ENCODE assay signal across 13 cellular contexts in the genomic region with DNA sequence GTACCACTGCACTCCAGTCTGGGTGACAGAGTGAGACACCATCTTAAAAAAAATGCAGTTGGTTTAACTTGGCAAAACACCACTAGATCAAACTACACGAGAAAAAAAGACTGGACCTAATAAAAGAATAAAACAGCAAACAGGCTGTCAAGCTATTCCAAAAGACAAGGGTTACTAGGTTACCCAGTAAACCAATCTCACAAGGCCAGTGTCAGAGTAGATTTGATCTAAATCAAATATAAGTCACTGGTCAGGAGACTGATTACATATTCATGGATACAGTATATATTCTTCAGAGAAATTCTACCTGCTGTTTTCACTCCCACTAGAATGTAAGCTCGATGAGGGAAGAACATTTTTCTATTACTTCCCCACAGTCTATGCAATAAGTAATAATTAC. TPM values are rescaled to one million over a fixed set of nuclear protein-coding genes. Genes with fewer than 3 reads are reported as not detected.
A peak's percentile ranks its signal among the peaks of the same experiment; 100 is the strongest.
DNase-seq lines count a peak whose midpoint lies in the region; ATAC-seq and TF ChIP-seq lines count a peak whose summit lies in the region.
"Had no signal": no experiment of that assay in that cellular context is flagged by ENCODE, and none has a peak within 500 bp of the region (broad histone marks: within the 10 kb centered on the region; RNA-seq: fewer than 3 reads in every experiment).

No MANE protein-coding gene starts in this region.

- TF ChIP-seq CTCF in OCI-LY7 (conservative IDR thresholded peaks at IDR 0.05; ENCODE audit: low read length) (no peak), endodermal cell (conservative IDR thresholded peaks at IDR 0.05) (no peak), neural progenitor cell (IDR thresholded peaks at IDR 0.05) (no peak)

- 50 to 88% methylated on average over 1 to 2 of the region's 2 CpGs for WGBS in endodermal cell (ENCODE audit: insufficient coverage in 1 of 2, insufficient read length in 1 of 2), 2 experiments

- CTCF ChIA-PET in OCI-LY7 (lab: Charles Lee; ENCODE audit: unreplicated experiment), result no interaction called here

- no peaks in the 10 kb centered on the region for H3K9me3 ChIP-seq in OCI-LY7 (ENCODE audit: low read length)
- H3K9me3 ChIP-seq in endodermal cell (ENCODE audit: control insufficient read depth, low read length), result no peaks in the 10 kb centered on the region
- no peaks in the 10 kb centered on the region for H3K9me3 ChIP-seq in neural progenitor cell (ENCODE audit: low read depth)
- H3K9me3 ChIP-seq: right atrium auricular region, testis had no signal

- H4K20me1 ChIP-seq in OCI-LY7 (ENCODE audit: insufficient read depth, low read length) (peaks cover 16% of the 10 kb centered on the region; the same call in 1 of the 2 replicates), neural progenitor cell (ENCODE audit: low read depth) (no peaks in the 10 kb centered on the region)

- H3K27me3 Mint-ChIP-seq in endodermal cell (ENCODE audit: insufficient read depth) (no peaks in the 10 kb centered on the region), neural progenitor cell (ENCODE audit: insufficient read depth, low read depth) (no peaks in the 10 kb centered on the region)

- H3K79me2 ChIP-seq in OCI-LY7 (ENCODE audit: insufficient read depth, low read depth, low read length) (peaks cover 62% of the 10 kb centered on the region), neural progenitor cell (ENCODE audit: low read depth) (peaks cover 55% of the 10 kb centered on the region)

- peaks cover 45% of the 10 kb centered on the region for H3K36me3 Mint-ChIP-seq in endodermal cell (ENCODE audit: low read depth)
- H3K36me3 Mint-ChIP-seq in neural progenitor cell, result peaks cover 11% of the 10 kb centered on the region

- H3K9me3 Mint-ChIP-seq in endodermal cell (no peaks in the 10 kb centered on the region), neural progenitor cell (no peaks in the 10 kb centered on the region)

- no peaks in the 10 kb centered on the region for H3K9me2 ChIP-seq in OCI-LY7 (ENCODE audit: insufficient read depth, low read length)

- H3F3A ChIP-seq in neural progenitor cell (ENCODE audit: low read depth), result peaks cover 19% of the 10 kb centered on the region

- H3K4me3 Mint-ChIP-seq in endodermal cell, result no peak overlapping the region
- H3K4me3 Mint-ChIP-seq in neural progenitor cell, result peak overlapping the region; percentile 38

- no peak overlapping the region for H2AFZ ChIP-seq in OCI-LY7 (ENCODE audit: low read length)
- H2AFZ ChIP-seq in neural progenitor cell (replicated peaks), result no peak overlapping the region

- ATAC-seq in HG02981 (IDR thresholded peaks at IDR 0.05; ENCODE audit: unreplicated experiment), result no peak

- H3K4me1 Mint-ChIP-seq in endodermal cell (peaks cover 22% of the 10 kb centered on the region), neural progenitor cell (peaks cover 32% of the 10 kb centered on the region)

- peak overlapping the region; percentile 54; the same call in 1 of the 2 replicates for H3K4me2 ChIP-seq in OCI-LY7 (ENCODE audit: low read length)
- H3K4me2 ChIP-seq in neural progenitor cell, result peak overlapping the region; percentile 86

- H3K27me3 ChIP-seq in endodermal cell (ENCODE audit: control insufficient read depth, insufficient read depth, low read length, poor library complexity, severe bottlenecking) (no peaks in the 10 kb centered on the region), neural progenitor cell (no peaks in the 10 kb centered on the region)
- H3K27me3 ChIP-seq: right atrium auricular region, testis had no signal

- H3K4me1 ChIP-seq in OCI-LY7 (ENCODE audit: insufficient read depth, low read length, poor library complexity, severe bottlenecking) (peaks cover 29% of the 10 kb centered on the region), endodermal cell (ENCODE audit: control insufficient read depth, insufficient read depth, low read length) (no peaks in the 10 kb centered on the region), neural progenitor cell (peaks cover 19% of the 10 kb centered on the region)

- BruUV-seq in OCI-LY7 (replicated peaks; lab: Mats Ljungman, UMichigan), result no TSS peak

- POLR2A ChIA-PET in OCI-LY7 (lab: Charles Lee), result interaction anchor here (1.0 kb wide), 2 partner anchors 11 to 42 kb away, joined by 3 to 4 read pairs; no protein-coding TSS in a partner anchor

- H3K9ac ChIP-seq in endodermal cell (ENCODE audit: extremely low read depth, low read length, poor library complexity, severe bottlenecking), result no peak overlapping the region
- H3K9ac ChIP-seq in neural progenitor cell, result no peak overlapping the region

- peak; percentile 5 for DNase-seq in EH (ENCODE audit: low read depth)
- DNase-seq in OCI-LY7 (ENCODE audit: low spot score), result no peak
- no peak for DNase-seq in endodermal cell
- DNase-seq in neural progenitor cell (ENCODE audit: low spot score), result no peak
- DNase-seq in AG20443 (ENCODE audit: low spot score), result no peak
- DNase-seq in globus pallidus (ENCODE audit: low spot score), result no peak
- no peak for DNase-seq in activated CD4-positive, alpha-beta T cell treated with anti-CD3 and anti-CD28 coated beads for 1 hour
- DNase-seq: midbrain, NCI-H446 treated with DMSO at 0.1 percent for 48 hours, RPMI8226, testis had no signal

- H3K27ac ChIP-seq in OCI-LY7 (ENCODE audit: low read depth, low read length, poor library complexity, severe bottlenecking) (no peak overlapping the region), endodermal cell (ENCODE audit: low read depth, low read length) (no peak overlapping the region), neural progenitor cell (no peak overlapping the region)
- H3K27ac ChIP-seq: right atrium auricular region, testis had no signal

- H3K36me3 ChIP-seq in OCI-LY7 (ENCODE audit: insufficient read depth, low read length), result peaks cover 52% of the 10 kb centered on the region
- peaks cover 35% of the 10 kb centered on the region for H3K36me3 ChIP-seq in endodermal cell (ENCODE audit: control insufficient read depth, insufficient read depth, low read length)
- H3K36me3 ChIP-seq in neural progenitor cell, result peaks cover 11% of the 10 kb centered on the region

- H3K27ac Mint-ChIP-seq in endodermal cell (no peak overlapping the region), neural progenitor cell (no peak overlapping the region)

- H3K4me3 ChIP-seq in OCI-LY7 (ENCODE audit: low read depth, low read length, poor library complexity, severe bottlenecking) (peak overlapping the region; percentile 32), endodermal cell (ENCODE audit: low read length) (peak overlapping the region; percentile 61), neural progenitor cell (no peak overlapping the region)
- H3K4me3 ChIP-seq: right atrium auricular region, testis had no signal

- intact Hi-C loops in OCI-LY7 (cut with micrococcal nuclease; ENCODE audit: unreplicated experiment), result loop anchor here (5.0 to 10.0 kb wide), 2 partner anchors 53 to 284 kb away; no protein-coding TSS in a partner anchor

RNA-seq across cellular contexts. Expression of a gene that starts 2.5 kb away (rescaled TPM):
- total RNA-seq in OCI-LY7 (2014; rRNA removed; shearing (Covaris generic)), result 25.4 and 27.9 TPM in 2 replicates
- total RNA-seq in OCI-LY7 (2022) (31.7 and 35.7 TPM in 2 replicates), endodermal cell (10 to 100 TPM; 13.8 to 17.1 TPM), neural progenitor cell (ENCODE audit: low replicate concordance) (11.6 and 22.7 TPM in 2 replicates)
- 15.7 TPM for polyA plus RNA-seq in endodermal cell (2013, experiment 1 of 2)
- polyA plus RNA-seq in endodermal cell (2013, experiment 2 of 2), result 14.3 TPM

RNA-seq across cellular contexts. Expression of a gene that starts 2.7 kb away (rescaled TPM):
- total RNA-seq in OCI-LY7 (2014; rRNA removed; shearing (Covaris generic)), result 21.4 and 23.2 TPM in 2 replicates
- total RNA-seq in OCI-LY7 (2022) (23.6 and 24.5 TPM in 2 replicates), endodermal cell (10 to 100 TPM; 33.7 to 37.4 TPM), neural progenitor cell (ENCODE audit: low replicate concordance) (43.3 and 47.0 TPM in 2 replicates)
- 38.8 TPM for polyA plus RNA-seq in endodermal cell (2013, experiment 1 of 2)
- polyA plus RNA-seq in endodermal cell (2013, experiment 2 of 2), result 37.3 TPM
